ENCODE assay signal across 10 cellular contexts in genomic region chr2:105822186-105822585, GRCh38.
A peak's percentile ranks its signal among the peaks of the same experiment; 100 is the strongest.
DNase-seq lines count a peak whose midpoint lies in the region; ATAC-seq and TF ChIP-seq lines count a peak whose summit lies in the region.
"Had no signal": no experiment of that assay in that cellular context is flagged by ENCODE, and none has a peak within 500 bp of the region (broad histone marks: within the 10 kb centered on the region; RNA-seq: fewer than 3 reads in every experiment).

No MANE protein-coding gene starts in this region.

- peaks cover 0 to 24% (median 14%) of the 10 kb centered on the region in 4 donors for H3K4me1 ChIP-seq in tibial artery

- no peaks in the 10 kb centered on the region for H3K27me3 ChIP-seq in tibial artery

- CTCF ChIA-PET in GM10248 (lab: Yijun Ruan, JAX): interaction anchor here (0.7 to 2.3 kb wide), 11 partner anchors 9 to 283 kb away, joined by 3 to 7 read pairs (median 3); no protein-coding TSS in a partner anchor

- no peak overlapping the region for H3K27ac ChIP-seq in tibial artery
- H3K27ac ChIP-seq: epithelial cell of prostate had no signal

- no peaks in the 10 kb centered on the region for H3K9me3 ChIP-seq in tibial artery

- POLR2A ChIA-PET in GM10248 (lab: Yijun Ruan, JAX): no interaction called here

- intact Hi-C loops in tibial artery (cut with DNase I; ENCODE audit: low total_unique reads): no loop called here

- DNase-seq in GM10248 (ENCODE audit: extremely low spot score): peak; percentile 64
- DNase-seq in tibial artery: no peak
- DNase-seq in AG08395 (ENCODE audit: low spot score): no peak
- no peak for DNase-seq in AG08396 (ENCODE audit: low spot score)
- no peak for DNase-seq in SW 1271 (lab: John Stamatoyannopoulos, UW)
- DNase-seq: stimulated activated CD8-positive, alpha-beta memory T cell treated with anti-CD3 and anti-CD28 coated beads, Interleukin-4, amount 100 ng/mL, for 48 hours had no signal

- H3K4me3 ChIP-seq in tibial artery: no peak overlapping the region

- ATAC-seq in GM19467 (IDR thresholded peaks at IDR 0.05; ENCODE audit: unreplicated experiment) (peak; percentile 63), HG03342 (IDR thresholded peaks at IDR 0.05; ENCODE audit: unreplicated experiment) (peak; percentile 83), esophagus mucosa (peak; percentile 19)

- peaks cover 0 to 2% (median 0%) of the 10 kb centered on the region in 3 donors for H3K36me3 ChIP-seq in tibial artery

- TF ChIP-seq CTCF in GM10248 (IDR thresholded peaks at IDR 0.05; ENCODE audit: control extremely low read depth, extremely low read depth, low read depth, missing control alignments): peak; percentile 5
- no peak for TF ChIP-seq CTCF in tibial artery (IDR thresholded peaks at IDR 0.05)

Comparison
In these comparisons a context has a peak if more than half of its experiments do, and no peak if none do; other contexts are left out.
1. ATAC-seq: peak in every context shown above with its lines; median percentile 83 in HG03342; 63 in GM19467; 19 in esophagus mucosa.